ENCODE assay signal across 9 cellular contexts in the genomic region with DNA sequence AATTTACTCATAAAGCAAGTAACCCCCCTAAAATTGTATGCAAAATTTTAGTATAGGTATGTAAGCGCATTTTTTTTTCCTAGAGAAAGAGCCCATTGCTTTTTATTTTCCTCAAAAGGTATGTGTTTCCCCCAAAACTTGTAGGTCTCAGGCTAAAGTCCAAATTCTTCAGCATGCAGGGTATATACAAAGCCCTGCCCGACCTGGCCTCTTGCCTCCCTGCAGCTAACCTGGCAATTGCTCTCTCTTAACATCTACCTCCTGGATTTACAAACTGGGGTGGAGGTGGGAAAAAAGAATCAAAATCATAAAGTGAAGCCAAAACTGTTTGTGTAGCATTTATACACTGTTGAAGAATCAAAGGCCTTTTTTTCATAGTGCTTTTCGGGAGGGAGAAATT.
DNase-seq lines count a peak whose midpoint lies in the region; TF ChIP-seq lines count a peak whose summit lies in the region.
"Had no signal": no experiment of that assay in that cellular context is flagged by ENCODE, and none has a peak within 500 bp of the region (broad histone marks: within the 10 kb centered on the region; RNA-seq: fewer than 3 reads in every experiment).

No MANE protein-coding gene starts in this region.

- H3K9me2 ChIP-seq in SU-DHL-6 (replicated peaks; ENCODE audit: insufficient read depth, low read length) = no peaks in the 10 kb centered on the region

- TF ChIP-seq CTCF in SU-DHL-6 (IDR thresholded peaks at IDR 0.05; ENCODE audit: insufficient read depth, low read length, poor library complexity, severe bottlenecking) = no peak
- no peak for TF ChIP-seq CTCF in fibroblast of pulmonary artery (IDR thresholded peaks at IDR 0.05; ENCODE audit: low read length, missing control alignments)

- no peak overlapping the region for H2AFZ ChIP-seq in SU-DHL-6 (ENCODE audit: low read depth, low read length, severe bottlenecking)

- CTCF ChIA-PET in HEK293T (lab: Yijun Ruan, JAX) = interaction anchor here (0.6 kb wide), 1 partner anchor 126 kb away, joined by 3 read pairs; no protein-coding TSS in a partner anchor

- H3K4me1 ChIP-seq in skeletal muscle satellite cell (ENCODE audit: control insufficient read depth, insufficient read depth, low read length) = peaks cover 14% of the 10 kb centered on the region

- peaks cover 8% of the 10 kb centered on the region; the same call in 1 of the 2 replicates for H4K20me1 ChIP-seq in SU-DHL-6 (ENCODE audit: low read depth, low read length)

- H3F3A ChIP-seq in SU-DHL-6 (ENCODE audit: insufficient read depth) = peaks cover 50% of the 10 kb centered on the region

- H3K9me3 ChIP-seq in SU-DHL-6 (ENCODE audit: insufficient read depth, low read length) (no peaks in the 10 kb centered on the region), skeletal muscle satellite cell (replicated peaks; ENCODE audit: low read length) (no peaks in the 10 kb centered on the region)

- H3K4me2 ChIP-seq in SU-DHL-6 (ENCODE audit: low read depth, low read length, poor library complexity, severe bottlenecking) (peak overlapping the region; percentile 82), skeletal muscle satellite cell (ENCODE audit: low read length) (peak overlapping the region; percentile 84)

- H3K36me3 ChIP-seq in SU-DHL-6 (ENCODE audit: low read length) = no peaks in the 10 kb centered on the region
- no peaks in the 10 kb centered on the region for H3K36me3 ChIP-seq in skeletal muscle satellite cell (ENCODE audit: insufficient read depth, low read length)

- POLR2A ChIA-PET in HEK293T (lab: Yijun Ruan, JAX) = interaction anchor here (0.9 to 3.8 kb wide), 4 partner anchors 8 to 126 kb away, joined by 4 to 39 read pairs (median 6); partner anchors contain the start of gene TRIM13

- H3K27me3 ChIP-seq in SU-DHL-6 (ENCODE audit: low read length) (no peaks in the 10 kb centered on the region), skeletal muscle satellite cell (ENCODE audit: control insufficient read depth, insufficient read depth, low read length) (no peaks in the 10 kb centered on the region)

- H3K4me3 ChIP-seq in SU-DHL-6 (ENCODE audit: insufficient read depth, low read length, poor library complexity, severe bottlenecking) = peak overlapping the region; percentile 70
- H3K4me3 ChIP-seq in fibroblast of pulmonary artery (replicated peaks; ENCODE audit: low read depth, low read length) = peak overlapping the region; percentile 64
- peak overlapping the region; percentile 98 for H3K4me3 ChIP-seq in skeletal muscle satellite cell (ENCODE audit: low read length)

- DNase-seq in DMS 273 (lab: John Stamatoyannopoulos, UW; ENCODE audit: unreplicated experiment) = peak; percentile 23
- DNase-seq in DMS 273 treated with DMSO at 0.1 percent for 48 hours (lab: John Stamatoyannopoulos, UW) = no peak
- DNase-seq in fibroblast of pulmonary artery (ENCODE audit: low read depth) = no peak
- DNase-seq in activated gamma-delta T cell treated with Interleukin-2 at 50 U/mL for 16 hours = no peak
- DNase-seq in HEK293T (ENCODE audit: extremely low spot score) = no peak
- no peak for DNase-seq in cerebellum (ENCODE audit: low spot score)
- DNase-seq: NCI-H446 treated with DMSO at 0.1 percent for 48 hours had no signal

- H3K79me2 ChIP-seq in SU-DHL-6 (ENCODE audit: insufficient read depth, low read length) = peaks cover 81% of the 10 kb centered on the region

- peak overlapping the region; percentile 98 for H3K9ac ChIP-seq in SU-DHL-6 (ENCODE audit: low read length)
- peak overlapping the region; percentile 96 for H3K9ac ChIP-seq in skeletal muscle satellite cell (ENCODE audit: low read depth, low read length)

- peak overlapping the region; percentile 84 for H3K27ac ChIP-seq in SU-DHL-6 (ENCODE audit: low read depth, low read length)

TF ChIP-seq in HEK293T, 16 proteins besides CTCF, POLR2A, EP300 and RAD21:
- TF ChIP-seq FOXK2 (IDR thresholded peaks at IDR 0.05) (no peak), LEF1 (IDR thresholded peaks at IDR 0.05; ENCODE audit: borderline replicate concordance) (no peak), FOXM1 (IDR thresholded peaks at IDR 0.05; ENCODE audit: borderline replicate concordance) (no peak)
